Comparison of ENCODE assay signal across 8 cellular contexts in the genomic region with DNA sequence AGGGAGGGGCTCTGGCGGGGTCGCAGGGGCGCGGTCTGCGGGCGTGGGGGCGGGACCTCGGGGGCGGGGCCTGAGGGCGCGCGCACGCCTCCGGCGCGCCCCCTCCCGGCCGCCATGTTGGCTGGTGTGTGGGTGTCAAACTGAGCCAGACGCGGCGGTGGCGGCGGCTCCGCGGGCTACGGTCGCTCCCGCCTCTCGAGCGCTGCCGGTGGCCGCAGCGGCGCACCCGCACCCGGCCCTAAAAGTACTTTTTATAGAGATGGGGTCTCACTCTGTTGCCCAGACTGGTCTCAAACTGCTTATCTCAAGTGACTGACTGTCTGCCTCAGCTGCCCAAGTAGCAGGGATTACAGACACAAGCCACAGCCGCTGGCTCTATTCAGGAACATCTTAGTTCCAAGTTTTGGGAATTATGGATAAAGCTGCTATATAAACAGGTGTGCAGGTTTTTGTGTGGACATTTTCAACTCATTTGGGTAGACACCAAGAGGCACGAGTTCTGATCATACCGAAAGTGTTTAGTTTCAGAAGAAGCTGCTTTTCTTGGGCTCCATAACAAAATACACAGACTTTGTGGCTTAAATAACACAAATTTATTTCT. TPM values are rescaled to one million over a fixed set of nuclear protein-coding genes. Genes with fewer than 3 reads are reported as not detected.
DNase-seq lines count a peak whose midpoint lies in the region; ATAC-seq and TF ChIP-seq lines count a peak whose summit lies in the region.
"Not testable (repeated sequence)": the region's sequence is repeated elsewhere in the genome, so short reads cannot be mapped to it uniquely, and the experiment has no call there.

No MANE protein-coding gene starts in this region.

- H4K20me1 ChIP-seq in BLaER1, result not testable (repeated sequence)

- H3K36me3 ChIP-seq in BLaER1; esophagus (ENCODE audit: control insufficient read depth in 2 of 2, insufficient read depth in 2 of 2, low read length in 1 of 2): not testable (repeated sequence)

- not testable (repeated sequence) for H3K27me3 Mint-ChIP-seq in activated T-helper 1 cell treated with anti-CD3 and anti-CD28 coated beads, Interleukin-12 subunit alpha, Interleukin-12 subunit beta, Interleukin-2, Interleukin-4 antibody, amounts not matched to agents 30 ng/mL and 10 ng/mL and 1 ng/mL, durations not matched to agents 14 hours and 24 hours and 36 hours (ENCODE audit: insufficient read depth); mesothelial cell of epicardium (ENCODE audit: low read depth)

- not testable (repeated sequence) for H3K4me1 Mint-ChIP-seq in activated T-helper 1 cell treated with anti-CD3 and anti-CD28 coated beads, Interleukin-12 subunit alpha, Interleukin-12 subunit beta, Interleukin-2, Interleukin-4 antibody, amounts not matched to agents 30 ng/mL and 10 ng/mL and 1 ng/mL, durations not matched to agents 14 hours and 24 hours and 36 hours (ENCODE audit: low read depth); mesothelial cell of epicardium

- not testable (repeated sequence) for TF ChIP-seq CTCF in mesothelial cell of epicardium (IDR thresholded peaks at IDR 0.05; ENCODE audit: unreplicated experiment)

- 0 out of 2 replicates have a peak overlapping the region, but pooled peaks have one; percentile 65 for H3K9ac ChIP-seq in BLaER1

- H3K27me3 ChIP-seq in BLaER1, result peaks cover 11% of the 10 kb centered on the region
- not testable (repeated sequence) for H3K27me3 ChIP-seq in esophagus (ENCODE audit: control insufficient read depth in 1 of 2, insufficient read depth in 2 of 2, low read length in 2 of 2)

- not testable (repeated sequence) for H3K4me1 ChIP-seq in BLaER1; esophagus (ENCODE audit: control insufficient read depth in 2 of 2, insufficient read depth in 2 of 2, low read length in 1 of 2)

- H3K27ac Mint-ChIP-seq in activated T-helper 1 cell treated with anti-CD3 and anti-CD28 coated beads, Interleukin-12 subunit alpha, Interleukin-12 subunit beta, Interleukin-2, Interleukin-4 antibody, amounts not matched to agents 30 ng/mL and 10 ng/mL and 1 ng/mL, durations not matched to agents 14 hours and 24 hours and 36 hours, result not testable (repeated sequence)
- H3K27ac Mint-ChIP-seq in mesothelial cell of epicardium, result peak overlapping the region; percentile 82

- DNase-seq in RPMI7951 (ENCODE audit: low read depth) (peak; percentile 27), mesothelial cell of epicardium (ENCODE audit: low spot score in 2 of 2, unreplicated experiment in 2 of 2) (peak; percentile 25 to 65)
- peak; percentile 53 for DNase-seq in activated T-helper 1 cell treated with anti-CD3 and anti-CD28 coated beads, Interleukin-12 subunit alpha, Interleukin-12 subunit beta, Interleukin-2, Interleukin-4 antibody, amounts not matched to agents 30 ng/mL and 10 ng/mL and 1 ng/mL, durations not matched to agents 14 hours and 24 hours and 36 hours (ENCODE audit: low spot score)
- peak; percentile 20 to 55 for DNase-seq in stimulated activated CD4-positive, alpha-beta T cell treated with anti-CD3 and anti-CD28 coated beads, Interleukin-1b, Interleukin-23, amount 100 ng/mL, for 4 hours (ENCODE audit: low read depth in 2 of 2)

- H3K9me3 Mint-ChIP-seq in activated T-helper 1 cell treated with anti-CD3 and anti-CD28 coated beads, Interleukin-12 subunit alpha, Interleukin-12 subunit beta, Interleukin-2, Interleukin-4 antibody, amounts not matched to agents 30 ng/mL and 10 ng/mL and 1 ng/mL, durations not matched to agents 14 hours and 24 hours and 36 hours; mesothelial cell of epicardium: not testable (repeated sequence)

- H3K36me3 Mint-ChIP-seq in activated T-helper 1 cell treated with anti-CD3 and anti-CD28 coated beads, Interleukin-12 subunit alpha, Interleukin-12 subunit beta, Interleukin-2, Interleukin-4 antibody, amounts not matched to agents 30 ng/mL and 10 ng/mL and 1 ng/mL, durations not matched to agents 14 hours and 24 hours and 36 hours (ENCODE audit: low read depth); mesothelial cell of epicardium: not testable (repeated sequence)

- H3K27ac ChIP-seq in BLaER1, result not testable (repeated sequence)
- peak overlapping the region; percentile 55 to 73 for H3K27ac ChIP-seq in esophagus (ENCODE audit: low read depth in 2 of 2, low read length in 1 of 2)

- H3K4me3 ChIP-seq in BLaER1 (peak overlapping the region; percentile 63), esophagus (ENCODE audit: low read depth in 1 of 2, low read length in 2 of 2) (peak overlapping the region in 1 of 2 donors; percentile 35)

- peak; percentile 84 for ATAC-seq in GM19351 (IDR thresholded peaks at IDR 0.05; ENCODE audit: unreplicated experiment)
- peak; percentile 63 for ATAC-seq in HG03060 (IDR thresholded peaks at IDR 0.05; ENCODE audit: low read depth, unreplicated experiment)

- 0% methylated on average over 34 to 39 of the region's 39 CpGs for WGBS in esophagus, 2 donors

- H3K4me3 Mint-ChIP-seq in activated T-helper 1 cell treated with anti-CD3 and anti-CD28 coated beads, Interleukin-12 subunit alpha, Interleukin-12 subunit beta, Interleukin-2, Interleukin-4 antibody, amounts not matched to agents 30 ng/mL and 10 ng/mL and 1 ng/mL, durations not matched to agents 14 hours and 24 hours and 36 hours, result peak overlapping the region; percentile 42
- peak overlapping the region; percentile 51 for H3K4me3 Mint-ChIP-seq in mesothelial cell of epicardium

- intact Hi-C loops in activated T-helper 1 cell treated with anti-CD3 and anti-CD28 coated beads, Interleukin-12 subunit alpha, Interleukin-12 subunit beta, Interleukin-2, Interleukin-4 antibody, amounts not matched to agents 30 ng/mL and 10 ng/mL and 1 ng/mL, durations not matched to agents 14 hours and 24 hours and 36 hours (cut with micrococcal nuclease), result not testable (repeated sequence)

- H3K9me3 ChIP-seq in BLaER1; esophagus (ENCODE audit: control insufficient read depth in 2 of 2, insufficient read depth in 1 of 2, low read depth in 1 of 2, low read length in 1 of 2): not testable (repeated sequence)

- H3K4me2 ChIP-seq in BLaER1, result peak overlapping the region; percentile 84

RNA-seq across cellular contexts. Expression of a gene that starts 16.2 kb away (rescaled TPM):
- not detected in 2 replicates for total RNA-seq in RPMI7951 (2014; rRNA removed; shearing (Covaris generic))
- total RNA-seq in activated T-helper 1 cell treated with anti-CD3 and anti-CD28 coated beads, Interleukin-12 subunit alpha, Interleukin-12 subunit beta, Interleukin-2, Interleukin-4 antibody, amounts not matched to agents 30 ng/mL and 10 ng/mL and 1 ng/mL, durations not matched to agents 14 hours and 24 hours and 36 hours, result 5.9 and 8.3 TPM in 2 replicates
- polyA plus RNA-seq in esophagus, result 1 to 10 TPM in 1 of 2 donors, under 1 TPM in 1; 0.38 to 1.5 TPM
- 1.5 to 2.7 TPM (median 2.1 TPM) in 3 replicates for total RNA-seq in mesothelial cell of epicardium
